In genomic region chr14:91374287-91374880, GRCh38 we compare ENCODE assay signal across 11 cellular contexts. TPM values are rescaled to one million over a fixed set of nuclear protein-coding genes. Genes with fewer than 3 reads are reported as not detected.
DNase-seq lines count a peak whose midpoint lies in the region; ATAC-seq lines count a peak whose summit lies in the region.
"Had no signal": no experiment of that assay in that cellular context is flagged by ENCODE, and none has a peak within 500 bp of the region (broad histone marks: within the 10 kb centered on the region; RNA-seq: fewer than 3 reads in every experiment).

No MANE protein-coding gene starts in this region.

- no peaks in the 10 kb centered on the region for H3K27me3 ChIP-seq in neuronal stem cell (ENCODE audit: control insufficient read depth in 3 of 3, insufficient read depth in 3 of 3, low read depth in 1 of 3, low read length in 3 of 3)

- no peak overlapping the region for H2AFZ ChIP-seq in neuronal stem cell (ENCODE audit: low read length)

- H3K27ac Mint-ChIP-seq in activated naive CD4-positive, alpha-beta T cell treated with anti-CD3 and anti-CD28 coated beads, Interleukin-2, amount 50 U/mL, for 72 hours: peak overlapping the region; percentile 73 to 80

- H3K4me3 ChIP-seq in neuronal stem cell (ENCODE audit: low read length in 2 of 2): no peak overlapping the region
- H3K4me3 ChIP-seq: left ventricle myocardium inferior had no signal

- H2AK5ac ChIP-seq in neuronal stem cell (ENCODE audit: low read depth, low read length): no peak overlapping the region

- H3K79me1 ChIP-seq in neuronal stem cell (ENCODE audit: low read depth, low read length): peaks cover 22% of the 10 kb centered on the region

- H4K8ac ChIP-seq in neuronal stem cell (ENCODE audit: low read depth, low read length): no peak overlapping the region

- H3K14ac ChIP-seq in neuronal stem cell (ENCODE audit: low read length): no peak overlapping the region

- ATAC-seq in activated naive CD4-positive, alpha-beta T cell treated with anti-CD3 and anti-CD28 coated beads, Interleukin-2, amount 50 U/mL, for 72 hours: no peak
- ATAC-seq in HG02763 (IDR thresholded peaks at IDR 0.05; ENCODE audit: unreplicated experiment): no peak

- peaks cover 8% of the 10 kb centered on the region for H3K36me3 ChIP-seq in KOPT-K1 (ENCODE audit: insufficient read depth, low read length)
- peaks cover 2 to 9% of the 10 kb centered on the region in 2 donors for H3K36me3 ChIP-seq in neuronal stem cell (replicated peaks in 1 of 2; ENCODE audit: control insufficient read depth in 2 of 2, insufficient read depth in 2 of 2, low read length in 2 of 2)
- H3K36me3 ChIP-seq: left ventricle myocardium inferior had no signal

- H2BK12ac ChIP-seq in neuronal stem cell (ENCODE audit: low read length): no peak overlapping the region

- H3K4ac ChIP-seq in neuronal stem cell (ENCODE audit: low read length): no peak overlapping the region

- no peak overlapping the region for H4K91ac ChIP-seq in neuronal stem cell (ENCODE audit: low read depth, low read length, poor library complexity)

- no peak overlapping the region for H2BK120ac ChIP-seq in neuronal stem cell (ENCODE audit: low read depth, low read length)

- H3K4me2 ChIP-seq in neuronal stem cell (ENCODE audit: insufficient read depth, low read length, poor library complexity, severe bottlenecking): no peak overlapping the region

- H3K9ac ChIP-seq in neuronal stem cell (ENCODE audit: low read depth, low read length, poor library complexity): no peak overlapping the region

- H2BK15ac ChIP-seq in neuronal stem cell (ENCODE audit: low read length): no peak overlapping the region

- DNase-seq in NOMO-1 treated with DMSO at 0.1 percent for 48 hours (lab: John Stamatoyannopoulos, UW; ENCODE audit: unreplicated experiment): peak; percentile 23
- no peak for DNase-seq in NOMO-1 treated with dmso at 0.1 percent for 144 hours (lab: John Stamatoyannopoulos, UW; ENCODE audit: unreplicated experiment)
- DNase-seq in activated naive CD4-positive, alpha-beta T cell treated with anti-CD3 and anti-CD28 coated beads, Interleukin-2, amount 50 U/mL, for 72 hours (ENCODE audit: low spot score in 2 of 2): no peak
- DNase-seq in neuronal stem cell (ENCODE audit: low spot score): no peak
- no peak for DNase-seq in NK-92 (lab: John Stamatoyannopoulos, UW; ENCODE audit: unreplicated experiment)
- no peak for DNase-seq in stimulated activated CD4-positive, alpha-beta T cell treated with anti-CD3 and anti-CD28 coated beads, Interleukin-1b, Interleukin-23, amount 100 ng/mL, for 48 hours
- DNase-seq: left ventricle myocardium inferior, NCI-H2029 treated with DMSO at 0.1 percent for 48 hours, T1000 had no signal

- no CpG with 5 or more reads among the region's 7 CpGs for WGBS in neuronal stem cell (ENCODE audit: extremely low coverage in 2 of 2, insufficient read length in 2 of 2, insufficient replicate concordance in 1 of 2), 2 donors

- no peaks in the 10 kb centered on the region for H3K9me3 Mint-ChIP-seq in activated naive CD4-positive, alpha-beta T cell treated with anti-CD3 and anti-CD28 coated beads, Interleukin-2, amount 50 U/mL, for 72 hours

- H3K36me3 Mint-ChIP-seq in activated naive CD4-positive, alpha-beta T cell treated with anti-CD3 and anti-CD28 coated beads, Interleukin-2, amount 50 U/mL, for 72 hours: peaks cover 0 to 6% of the 10 kb centered on the region in 2 donors

- peak overlapping the region; percentile 46 for H2BK5ac ChIP-seq in neuronal stem cell (ENCODE audit: low read length)

- H3K27ac ChIP-seq in KOPT-K1 (ENCODE audit: low read depth, low read length, poor library complexity, severe bottlenecking): peak overlapping the region; percentile 75
- H3K27ac ChIP-seq in neuronal stem cell (replicated peaks; ENCODE audit: low read length): peak overlapping the region; percentile 81
- H3K27ac ChIP-seq: left ventricle myocardium inferior had no signal

- no peak overlapping the region for H3K23ac ChIP-seq in neuronal stem cell (ENCODE audit: low read depth, low read length, poor library complexity)

- H3K9me3 ChIP-seq in KOPT-K1 (ENCODE audit: insufficient read depth, low read length, poor library complexity, severe bottlenecking) (no peaks in the 10 kb centered on the region), neuronal stem cell (replicated peaks in 1 of 2; ENCODE audit: control insufficient read depth in 2 of 2, insufficient read depth in 1 of 2, low read depth in 1 of 2, low read length in 2 of 2) (no peaks in the 10 kb centered on the region)
- H3K9me3 ChIP-seq: left ventricle myocardium inferior had no signal

- peaks cover 19 to 57% of the 10 kb centered on the region in 2 donors for H3K4me1 ChIP-seq in neuronal stem cell (ENCODE audit: control insufficient read depth in 2 of 2, insufficient read depth in 1 of 2, low read depth in 1 of 2, low read length in 2 of 2)

- peak overlapping the region; percentile 69 for H3K18ac ChIP-seq in neuronal stem cell (ENCODE audit: low read length)

RNA-seq across cellular contexts. Expression of gene CCDC88C, which starts 43.2 kb away (rescaled TPM):
- total RNA-seq in activated naive CD4-positive, alpha-beta T cell treated with anti-CD3 and anti-CD28 coated beads, Interleukin-2, amount 50 U/mL, for 72 hours: 100 to 1,000 TPM in 1 of 2 donors, 10 to 100 TPM in 1; 98.8 to 113 TPM
- 18.8 TPM for polyA plus RNA-seq in neuronal stem cell (2013, experiment 1 of 2)
- polyA plus RNA-seq in neuronal stem cell (2013, experiment 2 of 2): 18.5 TPM
